ENCODE assay signal across 1 cellular context in the genomic region with DNA sequence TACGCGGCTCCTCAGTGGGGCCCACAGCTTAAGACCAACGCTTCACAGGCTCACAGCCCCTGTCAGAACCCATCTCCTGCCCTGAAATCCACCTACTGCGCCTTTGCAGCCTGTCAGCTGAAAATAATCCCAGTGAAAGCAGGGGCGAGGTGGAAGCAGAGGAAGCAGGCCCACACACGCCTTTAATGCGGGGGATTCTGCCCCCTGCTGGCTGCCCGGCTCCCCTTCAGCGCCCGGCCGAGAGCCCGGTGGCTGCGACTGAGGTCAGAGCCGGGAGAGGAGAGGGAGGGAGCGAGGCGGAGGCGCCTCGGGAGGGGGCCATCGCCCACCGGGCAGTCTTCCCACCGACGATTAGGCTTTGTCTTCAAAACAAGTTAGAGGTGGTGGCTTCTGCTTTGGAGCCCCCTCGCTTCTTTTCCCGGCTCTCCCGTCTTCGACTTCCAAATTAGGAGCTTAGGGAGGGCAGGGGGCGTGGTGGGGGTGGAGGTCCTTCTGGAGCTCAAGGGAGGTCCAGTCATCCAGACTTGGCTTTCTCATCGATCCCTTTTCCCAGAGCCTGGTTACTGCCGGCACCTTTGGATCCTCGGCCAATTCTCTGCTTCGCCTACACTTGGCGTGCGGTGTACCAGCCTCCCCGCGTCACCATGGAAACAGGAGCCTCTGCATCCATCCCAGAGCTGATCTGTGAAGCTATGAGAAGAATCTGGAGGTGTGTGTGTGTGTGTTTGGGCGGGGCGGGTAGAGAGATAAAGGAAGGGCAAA.
TF ChIP-seq lines count a peak whose summit lies in the region.

No MANE protein-coding gene starts in this region.

TF ChIP-seq in K562, 482 proteins besides CTCF, POLR2A, EP300 and RAD21 (continued from another document and continues in another):
- TF ChIP-seq, protein P1, sequence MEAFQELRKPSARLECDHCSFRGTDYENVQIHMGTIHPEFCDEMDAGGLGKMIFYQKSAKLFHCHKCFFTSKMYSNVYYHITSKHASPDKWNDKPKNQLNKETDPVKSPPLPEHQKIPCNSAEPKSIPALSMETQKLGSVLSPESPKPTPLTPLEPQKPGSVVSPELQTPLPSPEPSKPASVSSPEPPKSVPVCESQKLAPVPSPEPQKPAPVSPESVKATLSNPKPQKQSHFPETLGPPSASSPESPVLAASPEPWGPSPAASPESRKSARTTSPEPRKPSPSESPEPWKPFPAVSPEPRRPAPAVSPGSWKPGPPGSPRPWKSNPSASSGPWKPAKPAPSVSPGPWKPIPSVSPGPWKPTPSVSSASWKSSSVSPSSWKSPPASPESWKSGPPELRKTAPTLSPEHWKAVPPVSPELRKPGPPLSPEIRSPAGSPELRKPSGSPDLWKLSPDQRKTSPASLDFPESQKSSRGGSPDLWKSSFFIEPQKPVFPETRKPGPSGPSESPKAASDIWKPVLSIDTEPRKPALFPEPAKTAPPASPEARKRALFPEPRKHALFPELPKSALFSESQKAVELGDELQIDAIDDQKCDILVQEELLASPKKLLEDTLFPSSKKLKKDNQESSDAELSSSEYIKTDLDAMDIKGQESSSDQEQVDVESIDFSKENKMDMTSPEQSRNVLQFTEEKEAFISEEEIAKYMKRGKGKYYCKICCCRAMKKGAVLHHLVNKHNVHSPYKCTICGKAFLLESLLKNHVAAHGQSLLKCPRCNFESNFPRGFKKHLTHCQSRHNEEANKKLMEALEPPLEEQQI (IDR thresholded peaks at IDR 0.05), result no peak
- TF ChIP-seq HNRNPUL1 (IDR thresholded peaks at IDR 0.05; ENCODE audit: low read length), result no peak
- TF ChIP-seq FOXA3 (CRISPR knock-in tag; conservative IDR thresholded peaks at IDR 0.05 in 1 of 2, IDR thresholded peaks at IDR 0.05 in 1 of 2), result no peak
- TF ChIP-seq HNRNPH1 (optimal IDR thresholded peaks at IDR 0.05; ENCODE audit: low read depth, low read length), result no peak
- no peak for TF ChIP-seq TCF7 (IDR thresholded peaks at IDR 0.05; ENCODE audit: borderline replicate concordance)
- TF ChIP-seq ZNF766 (CRISPR knock-in tag; conservative IDR thresholded peaks at IDR 0.05), result no peak
- TF ChIP-seq, protein P2, sequence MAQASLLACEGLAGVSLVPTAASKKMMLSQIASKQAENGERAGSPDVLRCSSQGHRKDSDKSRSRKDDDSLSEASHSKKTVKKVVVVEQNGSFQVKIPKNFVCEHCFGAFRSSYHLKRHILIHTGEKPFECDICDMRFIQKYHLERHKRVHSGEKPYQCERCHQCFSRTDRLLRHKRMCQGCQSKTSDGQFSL (CRISPR knock-in tag; IDR thresholded peaks at IDR 0.05), result no peak
- TF ChIP-seq, protein P2 (tag; IDR thresholded peaks at IDR 0.05), result no peak
- TF ChIP-seq, protein P3, sequence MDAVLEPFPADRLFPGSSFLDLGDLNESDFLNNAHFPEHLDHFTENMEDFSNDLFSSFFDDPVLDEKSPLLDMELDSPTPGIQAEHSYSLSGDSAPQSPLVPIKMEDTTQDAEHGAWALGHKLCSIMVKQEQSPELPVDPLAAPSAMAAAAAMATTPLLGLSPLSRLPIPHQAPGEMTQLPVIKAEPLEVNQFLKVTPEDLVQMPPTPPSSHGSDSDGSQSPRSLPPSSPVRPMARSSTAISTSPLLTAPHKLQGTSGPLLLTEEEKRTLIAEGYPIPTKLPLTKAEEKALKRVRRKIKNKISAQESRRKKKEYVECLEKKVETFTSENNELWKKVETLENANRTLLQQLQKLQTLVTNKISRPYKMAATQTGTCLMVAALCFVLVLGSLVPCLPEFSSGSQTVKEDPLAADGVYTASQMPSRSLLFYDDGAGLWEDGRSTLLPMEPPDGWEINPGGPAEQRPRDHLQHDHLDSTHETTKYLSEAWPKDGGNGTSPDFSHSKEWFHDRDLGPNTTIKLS (IDR thresholded peaks at IDR 0.05; ENCODE audit: borderline replicate concordance, low read depth), result no peak
- no peak for TF ChIP-seq SMARCA5 (IDR thresholded peaks at IDR 0.05)
- no peak for TF ChIP-seq BRF1 (IDR thresholded peaks at IDR 0.05; ENCODE audit: borderline replicate concordance, extremely low read depth, insufficient read length)
- TF ChIP-seq CXXC5 (CRISPR knock-in tag; IDR thresholded peaks at IDR 0.05), result peak; percentile 38; the same call in 1 of the 2 replicates
- no peak for TF ChIP-seq NFE2 (IDR thresholded peaks at IDR 0.05; ENCODE audit: low read depth)
- TF ChIP-seq, protein P4, sequence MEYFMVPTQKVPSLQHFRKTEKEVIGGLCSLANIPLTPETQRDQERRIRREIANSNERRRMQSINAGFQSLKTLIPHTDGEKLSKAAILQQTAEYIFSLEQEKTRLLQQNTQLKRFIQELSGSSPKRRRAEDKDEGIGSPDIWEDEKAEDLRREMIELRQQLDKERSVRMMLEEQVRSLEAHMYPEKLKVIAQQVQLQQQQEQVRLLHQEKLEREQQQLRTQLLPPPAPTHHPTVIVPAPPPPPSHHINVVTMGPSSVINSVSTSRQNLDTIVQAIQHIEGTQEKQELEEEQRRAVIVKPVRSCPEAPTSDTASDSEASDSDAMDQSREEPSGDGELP (CRISPR knock-in tag; IDR thresholded peaks at IDR 0.05; ENCODE audit: borderline replicate concordance), result peak; percentile 69; the same call in 1 of the 2 replicates
- TF ChIP-seq ZNF253 (CRISPR knock-in tag; conservative IDR thresholded peaks at IDR 0.05), result no peak
- no peak for TF ChIP-seq ZNF12 (CRISPR knock-in tag; IDR thresholded peaks at IDR 0.05)
- TF ChIP-seq CREBBP (IDR thresholded peaks at IDR 0.05; ENCODE audit: low read depth, low read length), result no peak
- TF ChIP-seq ZNF239 (CRISPR knock-in tag; IDR thresholded peaks at IDR 0.05), result no peak
- TF ChIP-seq, protein P5, sequence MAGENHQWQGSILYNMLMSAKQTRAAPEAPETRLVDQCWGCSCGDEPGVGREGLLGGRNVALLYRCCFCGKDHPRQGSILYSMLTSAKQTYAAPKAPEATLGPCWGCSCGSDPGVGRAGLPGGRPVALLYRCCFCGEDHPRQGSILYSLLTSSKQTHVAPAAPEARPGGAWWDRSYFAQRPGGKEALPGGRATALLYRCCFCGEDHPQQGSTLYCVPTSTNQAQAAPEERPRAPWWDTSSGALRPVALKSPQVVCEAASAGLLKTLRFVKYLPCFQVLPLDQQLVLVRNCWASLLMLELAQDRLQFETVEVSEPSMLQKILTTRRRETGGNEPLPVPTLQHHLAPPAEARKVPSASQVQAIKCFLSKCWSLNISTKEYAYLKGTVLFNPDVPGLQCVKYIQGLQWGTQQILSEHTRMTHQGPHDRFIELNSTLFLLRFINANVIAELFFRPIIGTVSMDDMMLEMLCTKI (IDR thresholded peaks at IDR 0.05; ENCODE audit: partially characterized antibody), result no peak
- TF ChIP-seq KAT7 (CRISPR knock-in tag; IDR thresholded peaks at IDR 0.05; ENCODE audit: borderline replicate concordance), result no peak
- TF ChIP-seq JUN (IDR thresholded peaks at IDR 0.05; ENCODE audit: borderline replicate concordance, low read depth, low read length), result no peak
- no peak for TF ChIP-seq JUN (CRISPR knock-in tag; IDR thresholded peaks at IDR 0.05; ENCODE audit: borderline replicate concordance)
- TF ChIP-seq RBM39 (optimal IDR thresholded peaks at IDR 0.05; ENCODE audit: low read depth, low read length), result no peak
- no peak for TF ChIP-seq ZNF76 (CRISPR knock-in tag; IDR thresholded peaks at IDR 0.05; ENCODE audit: borderline replicate concordance)
- peak; percentile 45; the same call in 1 of the 2 replicates for TF ChIP-seq ZNF263 (CRISPR knock-in tag; IDR thresholded peaks at IDR 0.05; ENCODE audit: borderline replicate concordance)
- no peak for TF ChIP-seq TEAD1 (CRISPR knock-in tag; IDR thresholded peaks at IDR 0.05)
- TF ChIP-seq RFX7 (CRISPR knock-in tag; IDR thresholded peaks at IDR 0.05), result no peak
- no peak for TF ChIP-seq RBBP5 (IDR thresholded peaks at IDR 0.05; ENCODE audit: borderline replicate concordance, insufficient read depth, low read length, poor library complexity, severe bottlenecking)
- TF ChIP-seq, protein P6, sequence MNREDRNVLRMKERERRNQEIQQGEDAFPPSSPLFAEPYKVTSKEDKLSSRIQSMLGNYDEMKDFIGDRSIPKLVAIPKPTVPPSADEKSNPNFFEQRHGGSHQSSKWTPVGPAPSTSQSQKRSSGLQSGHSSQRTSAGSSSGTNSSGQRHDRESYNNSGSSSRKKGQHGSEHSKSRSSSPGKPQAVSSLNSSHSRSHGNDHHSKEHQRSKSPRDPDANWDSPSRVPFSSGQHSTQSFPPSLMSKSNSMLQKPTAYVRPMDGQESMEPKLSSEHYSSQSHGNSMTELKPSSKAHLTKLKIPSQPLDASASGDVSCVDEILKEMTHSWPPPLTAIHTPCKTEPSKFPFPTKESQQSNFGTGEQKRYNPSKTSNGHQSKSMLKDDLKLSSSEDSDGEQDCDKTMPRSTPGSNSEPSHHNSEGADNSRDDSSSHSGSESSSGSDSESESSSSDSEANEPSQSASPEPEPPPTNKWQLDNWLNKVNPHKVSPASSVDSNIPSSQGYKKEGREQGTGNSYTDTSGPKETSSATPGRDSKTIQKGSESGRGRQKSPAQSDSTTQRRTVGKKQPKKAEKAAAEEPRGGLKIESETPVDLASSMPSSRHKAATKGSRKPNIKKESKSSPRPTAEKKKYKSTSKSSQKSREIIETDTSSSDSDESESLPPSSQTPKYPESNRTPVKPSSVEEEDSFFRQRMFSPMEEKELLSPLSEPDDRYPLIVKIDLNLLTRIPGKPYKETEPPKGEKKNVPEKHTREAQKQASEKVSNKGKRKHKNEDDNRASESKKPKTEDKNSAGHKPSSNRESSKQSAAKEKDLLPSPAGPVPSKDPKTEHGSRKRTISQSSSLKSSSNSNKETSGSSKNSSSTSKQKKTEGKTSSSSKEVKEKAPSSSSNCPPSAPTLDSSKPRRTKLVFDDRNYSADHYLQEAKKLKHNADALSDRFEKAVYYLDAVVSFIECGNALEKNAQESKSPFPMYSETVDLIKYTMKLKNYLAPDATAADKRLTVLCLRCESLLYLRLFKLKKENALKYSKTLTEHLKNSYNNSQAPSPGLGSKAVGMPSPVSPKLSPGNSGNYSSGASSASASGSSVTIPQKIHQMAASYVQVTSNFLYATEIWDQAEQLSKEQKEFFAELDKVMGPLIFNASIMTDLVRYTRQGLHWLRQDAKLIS (CRISPR knock-in tag; IDR thresholded peaks at IDR 0.05), result no peak
- TF ChIP-seq, protein P7, sequence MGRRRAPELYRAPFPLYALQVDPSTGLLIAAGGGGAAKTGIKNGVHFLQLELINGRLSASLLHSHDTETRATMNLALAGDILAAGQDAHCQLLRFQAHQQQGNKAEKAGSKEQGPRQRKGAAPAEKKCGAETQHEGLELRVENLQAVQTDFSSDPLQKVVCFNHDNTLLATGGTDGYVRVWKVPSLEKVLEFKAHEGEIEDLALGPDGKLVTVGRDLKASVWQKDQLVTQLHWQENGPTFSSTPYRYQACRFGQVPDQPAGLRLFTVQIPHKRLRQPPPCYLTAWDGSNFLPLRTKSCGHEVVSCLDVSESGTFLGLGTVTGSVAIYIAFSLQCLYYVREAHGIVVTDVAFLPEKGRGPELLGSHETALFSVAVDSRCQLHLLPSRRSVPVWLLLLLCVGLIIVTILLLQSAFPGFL (CRISPR knock-in tag; IDR thresholded peaks at IDR 0.05), result no peak
- TF ChIP-seq L3MBTL2 (IDR thresholded peaks at IDR 0.05), result 0 out of 2 replicates have a peak, but pooled peaks have one; percentile 37
- 0 out of 2 replicates have a peak, but pooled peaks have one; percentile 16 for TF ChIP-seq HCFC1 (IDR thresholded peaks at IDR 0.05; ENCODE audit: low read depth, low read length)
- TF ChIP-seq RBM14 (IDR thresholded peaks at IDR 0.05; ENCODE audit: borderline replicate concordance, insufficient read depth, low read depth, low read length), result no peak
- TF ChIP-seq JUND (IDR thresholded peaks at IDR 0.05; ENCODE audit: borderline replicate concordance, low read depth, low read length), result 0 out of 2 replicates have a peak, but pooled peaks have one; percentile 25
- TF ChIP-seq JUND (tag; IDR thresholded peaks at IDR 0.05; ENCODE audit: borderline replicate concordance, low read depth, low read length), result no peak
- no peak for TF ChIP-seq ZNF77 (CRISPR knock-in tag; IDR thresholded peaks at IDR 0.05)
- TF ChIP-seq KLF1 (tag; IDR thresholded peaks at IDR 0.05), result no peak
- TF ChIP-seq, protein P8, sequence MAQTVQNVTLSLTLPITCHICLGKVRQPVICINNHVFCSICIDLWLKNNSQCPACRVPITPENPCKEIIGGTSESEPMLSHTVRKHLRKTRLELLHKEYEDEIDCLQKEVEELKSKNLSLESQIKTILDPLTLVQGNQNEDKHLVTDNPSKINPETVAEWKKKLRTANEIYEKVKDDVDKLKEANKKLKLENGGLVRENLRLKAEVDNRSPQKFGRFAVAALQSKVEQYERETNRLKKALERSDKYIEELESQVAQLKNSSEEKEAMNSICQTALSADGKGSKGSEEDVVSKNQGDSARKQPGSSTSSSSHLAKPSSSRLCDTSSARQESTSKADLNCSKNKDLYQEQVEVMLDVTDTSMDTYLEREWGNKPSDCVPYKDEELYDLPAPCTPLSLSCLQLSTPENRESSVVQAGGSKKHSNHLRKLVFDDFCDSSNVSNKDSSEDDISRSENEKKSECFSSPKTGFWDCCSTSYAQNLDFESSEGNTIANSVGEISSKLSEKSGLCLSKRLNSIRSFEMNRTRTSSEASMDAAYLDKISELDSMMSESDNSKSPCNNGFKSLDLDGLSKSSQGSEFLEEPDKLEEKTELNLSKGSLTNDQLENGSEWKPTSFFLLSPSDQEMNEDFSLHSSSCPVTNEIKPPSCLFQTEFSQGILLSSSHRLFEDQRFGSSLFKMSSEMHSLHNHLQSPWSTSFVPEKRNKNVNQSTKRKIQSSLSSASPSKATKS (CRISPR knock-in tag; IDR thresholded peaks at IDR 0.05), result no peak
- peak; percentile 36 to 77; a peak in 2 of 4 replicates for TF ChIP-seq MAZ (CRISPR knock-in tag; conservative IDR thresholded peaks at IDR 0.05 in 1 of 2, IDR thresholded peaks at IDR 0.05 in 1 of 2)
- no peak for TF ChIP-seq ZNF445 (CRISPR knock-in tag; IDR thresholded peaks at IDR 0.05; ENCODE audit: low read depth)
- TF ChIP-seq HIVEP1 (CRISPR knock-in tag; IDR thresholded peaks at IDR 0.05), result no peak
- no peak for TF ChIP-seq FUS (optimal IDR thresholded peaks at IDR 0.05; ENCODE audit: low read depth, low read length)
- TF ChIP-seq, protein P9, sequence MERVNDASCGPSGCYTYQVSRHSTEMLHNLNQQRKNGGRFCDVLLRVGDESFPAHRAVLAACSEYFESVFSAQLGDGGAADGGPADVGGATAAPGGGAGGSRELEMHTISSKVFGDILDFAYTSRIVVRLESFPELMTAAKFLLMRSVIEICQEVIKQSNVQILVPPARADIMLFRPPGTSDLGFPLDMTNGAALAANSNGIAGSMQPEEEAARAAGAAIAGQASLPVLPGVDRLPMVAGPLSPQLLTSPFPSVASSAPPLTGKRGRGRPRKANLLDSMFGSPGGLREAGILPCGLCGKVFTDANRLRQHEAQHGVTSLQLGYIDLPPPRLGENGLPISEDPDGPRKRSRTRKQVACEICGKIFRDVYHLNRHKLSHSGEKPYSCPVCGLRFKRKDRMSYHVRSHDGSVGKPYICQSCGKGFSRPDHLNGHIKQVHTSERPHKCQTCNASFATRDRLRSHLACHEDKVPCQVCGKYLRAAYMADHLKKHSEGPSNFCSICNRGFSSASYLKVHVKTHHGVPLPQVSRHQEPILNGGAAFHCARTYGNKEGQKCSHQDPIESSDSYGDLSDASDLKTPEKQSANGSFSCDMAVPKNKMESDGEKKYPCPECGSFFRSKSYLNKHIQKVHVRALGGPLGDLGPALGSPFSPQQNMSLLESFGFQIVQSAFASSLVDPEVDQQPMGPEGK (CRISPR knock-in tag; IDR thresholded peaks at IDR 0.05; ENCODE audit: borderline replicate concordance), result no peak
- no peak for TF ChIP-seq ZNF717 (CRISPR knock-in tag; IDR thresholded peaks at IDR 0.05)
- TF ChIP-seq NFRKB (IDR thresholded peaks at IDR 0.05; ENCODE audit: low read depth), result no peak
- TF ChIP-seq ZKSCAN1 (IDR thresholded peaks at IDR 0.05; ENCODE audit: low read depth, low read length), result no peak
